In the genomic region with DNA sequence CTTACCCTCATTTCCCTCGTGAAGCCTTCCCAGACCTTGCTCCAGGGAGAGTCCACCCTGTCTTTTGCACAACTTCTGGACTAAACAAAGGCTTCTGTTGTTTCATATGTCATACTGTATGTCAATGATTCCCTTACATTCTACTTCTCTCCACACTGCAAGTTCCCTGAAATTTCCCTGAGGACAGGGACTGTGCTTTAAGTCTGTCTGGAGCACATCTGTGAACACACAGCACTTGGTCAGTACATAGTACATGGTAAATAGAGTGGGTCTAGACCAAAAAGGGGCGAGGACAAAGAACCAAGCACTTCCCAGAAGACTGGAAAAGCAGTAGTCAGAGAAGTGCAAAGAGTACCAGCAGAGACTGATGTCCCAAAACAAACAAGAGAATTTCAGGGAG, we compare ENCODE assay signal across 27 cellular contexts.
"Had no signal": no experiment of that assay in that cellular context is flagged by ENCODE, and none has a peak within 500 bp of the region (broad histone marks: within the 10 kb centered on the region; RNA-seq: fewer than 3 reads in every experiment).

No MANE protein-coding gene starts in this region.

- H3K4me3 Mint-ChIP-seq: activated naive CD8-positive, alpha-beta T cell; activated T-cell treated with anti-CD3 and anti-CD28 coated beads, Interleukin-2, amount 50 U/mL, for 72 hours; natural killer cell; stimulated activated memory B cell treated with anti-CD40 and anti-IgM and Interleukin-4, amounts not matched to agents 10 μg/mL and 1 μg/mL and 100 μg/mL, for 72 hours; stimulated activated naive CD8-positive, alpha-beta T cell treated with anti-CD3 and anti-CD28 coated beads, Interleukin-15, amount 100 ng/mL, for 72 hours had no signal

- H3K4me1 Mint-ChIP-seq: natural killer cell; stimulated activated memory B cell treated with anti-CD40 and anti-IgM and Interleukin-4, amounts not matched to agents 10 μg/mL and 1 μg/mL and 100 μg/mL, for 72 hours had no signal

- H3K4me3 ChIP-seq: colonic mucosa, gastroesophageal sphincter, left lung, lower lobe of right lung, right atrium auricular region, SK-N-MC, thyroid gland, upper lobe of right lung had no signal

- H3K9me3 ChIP-seq: colonic mucosa, neutrophil, thyroid gland, upper lobe of right lung had no signal

- H3K27me3 ChIP-seq: colonic mucosa, gastroesophageal sphincter, left lung, neutrophil, right atrium auricular region, thyroid gland, upper lobe of right lung had no signal

- H3K27ac Mint-ChIP-seq: activated naive CD8-positive, alpha-beta T cell; activated T-cell treated with anti-CD3 and anti-CD28 coated beads, Interleukin-2, amount 50 U/mL, for 72 hours; natural killer cell; stimulated activated memory B cell treated with anti-CD40 and anti-IgM and Interleukin-4, amounts not matched to agents 10 μg/mL and 1 μg/mL and 100 μg/mL, for 72 hours; stimulated activated naive CD8-positive, alpha-beta T cell treated with anti-CD3 and anti-CD28 coated beads, Interleukin-15, amount 100 ng/mL, for 72 hours had no signal

- H3K27me3 Mint-ChIP-seq: activated naive CD8-positive, alpha-beta T cell; stimulated activated memory B cell treated with anti-CD40 and anti-IgM and Interleukin-4, amounts not matched to agents 10 μg/mL and 1 μg/mL and 100 μg/mL, for 72 hours; stimulated activated naive CD8-positive, alpha-beta T cell treated with anti-CD3 and anti-CD28 coated beads, Interleukin-15, amount 100 ng/mL, for 72 hours had no signal

- H3K36me3 ChIP-seq: colonic mucosa, gastroesophageal sphincter, left lung, lower lobe of right lung, neutrophil, right atrium auricular region, thyroid gland, upper lobe of right lung had no signal

- DNase-seq: activated CD4-positive, alpha-beta T cell treated with anti-CD3 and anti-CD28 coated beads for 4 hours; activated CD4-positive, alpha-beta T cell treated with anti-CD3 and anti-CD28 coated beads, Interleukin-2, amount 50 U/mL, for 4 hours; activated naive CD4-positive, alpha-beta T cell treated with Interleukin-2 at 50 U/mL for 16 hours; activated T-cell treated with anti-CD3 and anti-CD28 coated beads for 4 hours; activated T-cell treated with anti-CD3 and anti-CD28 coated beads, Interleukin-2, amount 50 U/mL, for 72 hours; anterior cingulate cortex; colonic mucosa; effector CD8-positive, alpha-beta T cell; erythroblast; head of caudate nucleus; hypothalamus; left lung; lower lobe of right lung; mesendoderm; natural killer cell; stimulated activated CD4-positive, alpha-beta T cell treated with anti-CD3 and anti-CD28 coated beads, Interleukin-12 subunit alpha, Interleukin-12 subunit beta, amount 100 ng/mL, for 4 hours; stimulated activated CD4-positive, alpha-beta T cell treated with anti-CD3 and anti-CD28 coated beads, Interleukin-4, amount 100 ng/mL, for 24 hours; stimulated activated naive CD8-positive, alpha-beta T cell treated with anti-CD3 and anti-CD28 coated beads, Interleukin-15, amount 100 ng/mL, for 72 hours; substantia nigra; thyroid gland; upper lobe of right lung had no signal

- ATAC-seq: activated T-cell treated with anti-CD3 and anti-CD28 coated beads, Interleukin-2, amount 50 U/mL, for 72 hours; gastroesophageal sphincter; left lung; lower lobe of right lung; natural killer cell; stimulated activated memory B cell treated with anti-CD40 and anti-IgM and Interleukin-4, amounts not matched to agents 10 μg/mL and 1 μg/mL and 100 μg/mL, for 72 hours; stimulated activated naive CD8-positive, alpha-beta T cell treated with anti-CD3 and anti-CD28 coated beads, Interleukin-15, amount 100 ng/mL, for 72 hours; upper lobe of right lung had no signal
